Comparison of ENCODE assay signal across 8 cellular contexts in genomic region chr16:85173077-85173980, GRCh38.
DNase-seq lines count a peak whose midpoint lies in the region; ATAC-seq and TF ChIP-seq lines count a peak whose summit lies in the region.

No MANE protein-coding gene starts in this region.

- peaks cover 65% of the 10 kb centered on the region for H3K4me1 ChIP-seq in psoas muscle

- H3K27ac ChIP-seq in psoas muscle, result peak overlapping the region; percentile 79

- H3K4me3 ChIP-seq in fibroblast of mammary gland (ENCODE audit: control insufficient read depth, low read depth, low read length), result peak overlapping the region; percentile 69
- peak overlapping the region; percentile 77 for H3K4me3 ChIP-seq in psoas muscle

- TF ChIP-seq CTCF in fibroblast of mammary gland (conservative IDR thresholded peaks at IDR 0.05; ENCODE audit: control insufficient read depth, insufficient read depth, low read depth, low read length), result peak; percentile 38
- no peak for TF ChIP-seq CTCF in psoas muscle (IDR thresholded peaks at IDR 0.05)

- WGBS in psoas muscle, 3 donors, result 60 to 71% (median 62%) methylated on average over 15 of the region's 15 CpGs

- H3K36me3 ChIP-seq in psoas muscle (ENCODE audit: insufficient read depth in 1 of 2, low read depth in 1 of 2), result peaks cover 0 to 3% of the 10 kb centered on the region in 2 donors

- H3K9me3 ChIP-seq in psoas muscle, result no peaks in the 10 kb centered on the region

- intact Hi-C loops in psoas muscle (cut with DNase I), result loop anchor here (2.0 to 5.0 kb wide), 3 partner anchors 39 to 59 kb away; no protein-coding TSS in a partner anchor

- DNase-seq in EL (peak; percentile 88), SHP77 (lab: John Stamatoyannopoulos, UW) (peak; percentile 23 to 37), fibroblast of mammary gland (ENCODE audit: low read depth) (peak; percentile 95), psoas muscle (peak in 1 of 2 donors; percentile 44), hypothalamus (lab: John Stamatoyannopoulos, UW) (no peak)
- DNase-seq in activated effector memory CD4-positive, alpha-beta T cell treated with Interleukin-2 at 50 U/mL for 16 hours, result no peak

- ATAC-seq in psoas muscle (peak in 2 of 4 donors; percentile 20 to 32), GM21528 (IDR thresholded peaks at IDR 0.05; ENCODE audit: low FRiP score, unreplicated experiment) (no peak), HG02610 (IDR thresholded peaks at IDR 0.05; ENCODE audit: unreplicated experiment) (no peak)

- H3K27me3 ChIP-seq in psoas muscle (ENCODE audit: insufficient read depth in 3 of 3, low read length in 2 of 3), result no peaks in the 10 kb centered on the region

Comparison
In these comparisons a context has a peak if more than half of its experiments do, and no peak if none do; other contexts are left out.
1. DNase-seq: peak in EL (single experiment), SHP77 (2 of 2) and fibroblast of mammary gland (single experiment); none in activated effector memory CD4-positive, alpha-beta T cell treated with Interleukin-2 at 50 U/mL for 16 hours (single experiment) and hypothalamus (0 of 51).